ENCODE assay signal across 8 cellular contexts in genomic region chr2:20584637-20585321, GRCh38.
A peak's percentile ranks its signal among the peaks of the same experiment; 100 is the strongest.
DNase-seq lines count a peak whose midpoint lies in the region; ATAC-seq and TF ChIP-seq lines count a peak whose summit lies in the region.

No MANE protein-coding gene starts in this region.

- TF ChIP-seq CTCF in AG10803 (conservative IDR thresholded peaks at IDR 0.05; ENCODE audit: low read length) (no peak), fibroblast of the aortic adventitia (IDR thresholded peaks at IDR 0.05; ENCODE audit: insufficient read depth, low read length) (no peak)

- ATAC-seq in HG03460 (IDR thresholded peaks at IDR 0.05; ENCODE audit: unreplicated experiment) (no peak), GM18511 (IDR thresholded peaks at IDR 0.05; ENCODE audit: unreplicated experiment) (no peak), HG02970 (IDR thresholded peaks at IDR 0.05; ENCODE audit: low FRiP score, unreplicated experiment) (no peak), GM21390 (IDR thresholded peaks at IDR 0.05; ENCODE audit: unreplicated experiment) (no peak)

- peak; percentile 98 for DNase-seq in AG10803 (ENCODE audit: low read depth)
- peak; percentile 99 for DNase-seq in RPMI7951 (ENCODE audit: low read depth)
- DNase-seq in fibroblast of the aortic adventitia (ENCODE audit: low read depth): peak; percentile 96
- DNase-seq in occipital lobe (lab: John Stamatoyannopoulos, UW): peak; percentile 30

- H3K4me3 ChIP-seq in AG10803 (ENCODE audit: low read length): no peak overlapping the region
- H3K4me3 ChIP-seq in fibroblast of the aortic adventitia (ENCODE audit: low read depth, low read length): no peak overlapping the region

Comparison
In these comparisons a context has a peak if more than half of its experiments do, and no peak if none do; other contexts are left out.
1. DNase-seq: peak in every context shown above with its lines; median percentile 99 in RPMI7951; 98 in AG10803; 96 in fibroblast of the aortic adventitia; 30 in occipital lobe.